In the genomic region with DNA sequence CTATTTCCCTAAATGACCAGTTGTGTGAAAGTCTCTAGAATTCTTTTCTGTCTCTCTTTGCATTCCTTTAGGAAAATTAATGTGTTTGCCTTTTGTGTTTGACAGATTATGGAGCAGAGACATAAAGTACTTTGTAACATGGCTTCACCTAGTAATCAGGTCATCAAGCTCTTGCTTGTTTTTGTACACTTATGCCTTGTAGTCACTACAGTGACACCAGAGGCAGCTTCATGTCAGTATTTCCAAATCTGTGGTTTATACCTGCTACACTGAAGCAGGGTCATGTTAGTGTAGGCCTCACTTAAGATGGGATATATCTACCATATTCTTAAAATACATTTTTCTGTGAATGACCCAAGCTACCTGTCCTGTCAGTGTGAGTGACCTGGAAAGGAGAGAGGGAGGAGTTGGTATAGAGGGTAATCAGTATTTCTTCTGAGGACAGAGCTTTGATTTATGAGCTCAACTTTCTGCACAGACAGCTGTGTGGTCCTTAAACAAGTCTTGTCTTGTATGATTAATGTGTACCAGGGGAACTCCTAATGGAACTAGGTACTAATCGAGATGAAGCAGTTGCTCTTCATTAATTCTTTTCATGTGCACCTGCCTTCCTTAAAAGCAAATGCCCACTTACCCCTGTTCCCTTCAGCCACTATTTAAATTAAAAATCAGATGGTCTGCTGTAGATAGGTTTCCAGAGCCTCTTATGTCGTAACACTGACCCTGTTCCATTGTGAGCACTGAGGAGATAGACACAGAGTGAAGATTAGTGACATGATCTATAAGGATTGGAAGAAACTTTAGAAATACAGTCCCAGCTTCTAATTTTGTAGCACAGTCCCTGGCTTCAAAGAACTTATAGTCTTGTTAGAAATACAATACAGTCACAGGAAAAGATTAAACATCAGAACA, we compare ENCODE assay signal across 1 cellular context.
TF ChIP-seq lines count a peak whose summit lies in the region.

No MANE protein-coding gene starts in this region.

TF ChIP-seq in HepG2, 621 proteins besides CTCF, POLR2A, EP300 and RAD21:
- TF ChIP-seq SRF (IDR thresholded peaks at IDR 0.05; ENCODE audit: low read depth, low read length) (no peak), ZNF563 (CRISPR knock-in tag; IDR thresholded peaks at IDR 0.05) (no peak), TEAD3 (CRISPR knock-in tag; optimal IDR thresholded peaks at IDR 0.05; ENCODE audit: borderline replicate concordance) (no peak)
